In genomic region chr13:79486433-79487188, GRCh38 we compare ENCODE assay signal across 21 cellular contexts. TPM values are rescaled to one million over a fixed set of nuclear protein-coding genes. Genes with fewer than 3 reads are reported as not detected.
DNase-seq lines count a peak whose midpoint lies in the region; ATAC-seq and TF ChIP-seq lines count a peak whose summit lies in the region.
"Had no signal": no experiment of that assay in that cellular context is flagged by ENCODE, and none has a peak within 500 bp of the region (broad histone marks: within the 10 kb centered on the region; RNA-seq: fewer than 3 reads in every experiment).

No MANE protein-coding gene starts in this region.

- H3K27ac Mint-ChIP-seq in stimulated activated naive CD8-positive, alpha-beta T cell treated with anti-CD3 and anti-CD28 coated beads, Interleukin-15, Interleukin-2, amounts not matched to agents 100 ng/mL and 50 ng/mL, for 24 hours, result peak overlapping the region; percentile 87
- H3K27ac Mint-ChIP-seq: WTC11 had no signal

- peaks cover 4 to 58% (median 37%) of the 10 kb centered on the region in 4 donors for H3K4me1 ChIP-seq in liver (ENCODE audit: control insufficient read depth in 4 of 4, insufficient read depth in 4 of 4, low read length in 3 of 4)
- no peaks in the 10 kb centered on the region for H3K4me1 ChIP-seq in urinary bladder (ENCODE audit: insufficient read depth)
- no peaks in the 10 kb centered on the region for H3K4me1 ChIP-seq in testis
- H3K4me1 ChIP-seq: prostate gland had no signal

- H3K4me3 Mint-ChIP-seq in stimulated activated naive CD8-positive, alpha-beta T cell treated with anti-CD3 and anti-CD28 coated beads, Interleukin-15, Interleukin-2, amounts not matched to agents 100 ng/mL and 50 ng/mL, for 24 hours, result peak overlapping the region; percentile 53
- H3K4me3 Mint-ChIP-seq: WTC11 had no signal

- H3K27me3 ChIP-seq in liver (ENCODE audit: control insufficient read depth in 4 of 4, insufficient read depth in 4 of 4, low read length in 3 of 4) (no peaks in the 10 kb centered on the region), testis (no peaks in the 10 kb centered on the region)
- H3K27me3 ChIP-seq: BE2C had no signal

- H3K36me3 ChIP-seq in liver (ENCODE audit: control insufficient read depth in 4 of 4, insufficient read depth in 3 of 4, low read depth in 1 of 4, low read length in 3 of 4) (no peaks in the 10 kb centered on the region), urinary bladder (ENCODE audit: insufficient read depth) (no peaks in the 10 kb centered on the region), testis (ENCODE audit: low read depth, missing control alignments) (no peaks in the 10 kb centered on the region)
- H3K36me3 ChIP-seq: BE2C, HAP-1, prostate gland had no signal

- peaks cover 88% of the 10 kb centered on the region for H3K4me1 Mint-ChIP-seq in stimulated activated naive CD8-positive, alpha-beta T cell treated with anti-CD3 and anti-CD28 coated beads, Interleukin-15, Interleukin-2, amounts not matched to agents 100 ng/mL and 50 ng/mL, for 24 hours (ENCODE audit: low read depth)

- no peak overlapping the region for H3K27ac ChIP-seq in liver (ENCODE audit: low read depth in 1 of 2, low read length in 2 of 2)
- peak overlapping the region; percentile 23 for H3K27ac ChIP-seq in urinary bladder (ENCODE audit: low read depth)
- H3K27ac ChIP-seq in testis, result no peak overlapping the region
- H3K27ac ChIP-seq: 22Rv1 had no signal

- H3K9me3 ChIP-seq in liver (ENCODE audit: control insufficient read depth in 4 of 4, low read length in 3 of 4) (no peaks in the 10 kb centered on the region), testis (no peaks in the 10 kb centered on the region)
- H3K9me3 ChIP-seq: BE2C, HAP-1, prostate gland, SK-N-SH had no signal

- H3K4me3 ChIP-seq in liver (ENCODE audit: low read depth in 1 of 3, low read length in 3 of 3) (no peak overlapping the region), urinary bladder (ENCODE audit: low read depth, low read length) (no peak overlapping the region), testis (no peak overlapping the region)
- H3K4me3 ChIP-seq: HAP-1, prostate gland had no signal

- H3K9ac ChIP-seq in liver (ENCODE audit: low read depth in 1 of 2, low read length in 2 of 2), result no peak overlapping the region
- H3K9ac ChIP-seq: SK-N-SH had no signal

- TF ChIP-seq POLR2A in testis (IDR thresholded peaks at IDR 0.05), result no peak

- peaks cover 2% of the 10 kb centered on the region for H3K27me3 Mint-ChIP-seq in stimulated activated naive CD8-positive, alpha-beta T cell treated with anti-CD3 and anti-CD28 coated beads, Interleukin-15, Interleukin-2, amounts not matched to agents 100 ng/mL and 50 ng/mL, for 24 hours

- peak in 1 of 2 donors; percentile 15 for TF ChIP-seq RAD21 in liver (IDR thresholded peaks at IDR 0.05)

- peaks cover 72% of the 10 kb centered on the region for H3K36me3 Mint-ChIP-seq in stimulated activated naive CD8-positive, alpha-beta T cell treated with anti-CD3 and anti-CD28 coated beads, Interleukin-15, Interleukin-2, amounts not matched to agents 100 ng/mL and 50 ng/mL, for 24 hours (ENCODE audit: low read depth)
- H3K36me3 Mint-ChIP-seq: WTC11 had no signal

- WGBS in liver, result 80% methylated on average over 6 of the region's 6 CpGs
- WGBS in urinary bladder, result 84% methylated on average over 6 of the region's 6 CpGs
- WGBS in testis, 2 donors, result 87 to 94% methylated on average over 4 to 6 of the region's 6 CpGs

- DNase-seq in NCI-H345 (lab: John Stamatoyannopoulos, UW) (peak; percentile 4), NCI-H345 treated with DMSO at 0.1 percent for 48 hours (lab: John Stamatoyannopoulos, UW; ENCODE audit: unreplicated experiment) (no peak), testis (no peak)
- DNase-seq in stimulated activated naive CD8-positive, alpha-beta T cell treated with anti-CD3 and anti-CD28 coated beads, Interleukin-15, Interleukin-2, amounts not matched to agents 100 U/mL and 50 U/mL, for 24 hours, result no peak
- DNase-seq: activated effector memory CD4-positive, alpha-beta T cell treated with anti-CD3 and anti-CD28 coated beads, Interleukin-2, amount 50 U/mL, for 16 hours; BE2C; COR-L47; effector CD4-positive, alpha-beta T cell; NCI-H1105; NCI-H2029 treated with DMSO at 0.1 percent for 48 hours; NCI-H510A treated with DMSO at 0.1 percent for 48 hours; SK-N-SH; T-helper 9 cell had no signal

- no peak for TF ChIP-seq CTCF in liver (IDR thresholded peaks at IDR 0.05; ENCODE audit: low read depth, low read length, missing input control)
- no peak for TF ChIP-seq CTCF in testis (IDR thresholded peaks at IDR 0.05)

- peaks cover 4% of the 10 kb centered on the region for H3K9me3 Mint-ChIP-seq in stimulated activated naive CD8-positive, alpha-beta T cell treated with anti-CD3 and anti-CD28 coated beads, Interleukin-15, Interleukin-2, amounts not matched to agents 100 ng/mL and 50 ng/mL, for 24 hours

- intact Hi-C loops in testis (cut with DNase I; ENCODE audit: low total_unique reads), result no loop called here

- ATAC-seq in stimulated activated naive CD8-positive, alpha-beta T cell treated with anti-CD3 and anti-CD28 coated beads, Interleukin-15, Interleukin-2, amounts not matched to agents 100 U/mL and 50 U/mL, for 24 hours, result no peak
- ATAC-seq in GM18909 (IDR thresholded peaks at IDR 0.05; ENCODE audit: poor library complexity, unreplicated experiment), result no peak
- ATAC-seq: WTC11 had no signal

TF ChIP-seq in liver, 16 proteins besides CTCF, POLR2A, EP300 and RAD21:
- peak; percentile 82 for TF ChIP-seq HNF4G (IDR thresholded peaks at IDR 0.05)
- TF ChIP-seq HNF4A (conservative IDR thresholded peaks at IDR 0.05), result peak; percentile 98 to 99
- peak in 1 of 2 donors; percentile 38 for TF ChIP-seq JUND (IDR thresholded peaks at IDR 0.05)
- no peak for TF ChIP-seq EGR1 (IDR thresholded peaks at IDR 0.05; ENCODE audit: low read depth in 2 of 2)
- TF ChIP-seq REST (IDR thresholded peaks at IDR 0.05), result no peak
- peak; percentile 43 for TF ChIP-seq FOXA2 (IDR thresholded peaks at IDR 0.05)
- TF ChIP-seq YY1 (IDR thresholded peaks at IDR 0.05), result no peak
- peak; percentile 84 to 94 for TF ChIP-seq RXRA (IDR thresholded peaks at IDR 0.05)
- TF ChIP-seq FOXA1 (IDR thresholded peaks at IDR 0.05), result no peak
- no peak for TF ChIP-seq GABPA (IDR thresholded peaks at IDR 0.05 in 1 of 2, conservative IDR thresholded peaks at IDR 0.05 in 1 of 2)
- TF ChIP-seq ZBTB33 (IDR thresholded peaks at IDR 0.05), result no peak
- TF ChIP-seq MAX (IDR thresholded peaks at IDR 0.05), result peak; percentile 19
- TF ChIP-seq TAF1 (conservative IDR thresholded peaks at IDR 0.05), result no peak
- peak; percentile 56 for TF ChIP-seq SP1 (IDR thresholded peaks at IDR 0.05)
- TF ChIP-seq ATF3 (IDR thresholded peaks at IDR 0.05), result no peak
- peak; percentile 49 for TF ChIP-seq NR2F2 (IDR thresholded peaks at IDR 0.05)
TF ChIP-seq in liver: peak in this region for 8.

RNA-seq across cellular contexts. Expression of gene NDFIP2, which starts 5.7 kb away (rescaled TPM):
- 10 to 100 TPM; 15.5 to 22.2 TPM for total RNA-seq in liver
- 10 to 100 TPM; 16.0 to 16.6 TPM for polyA plus RNA-seq in liver
- 49.3 TPM for total RNA-seq in urinary bladder
- polyA plus RNA-seq in urinary bladder, result 15.7 TPM
- total RNA-seq in testis, result 10 to 100 TPM; 25.3 to 33.8 TPM
- 56.1 TPM for polyA plus RNA-seq in testis (ENCODE audit: insufficient read depth, low read depth, low replicate concordance)
